Comparison of ENCODE assay signal across 27 cellular contexts in genomic region chr6:108419934-108420609, GRCh38.
"Had no signal": no experiment of that assay in that cellular context is flagged by ENCODE, and none has a peak within 500 bp of the region (broad histone marks: within the 10 kb centered on the region; RNA-seq: fewer than 3 reads in every experiment).

No MANE protein-coding gene starts in this region.

- ATAC-seq: activated CD8-positive, alpha-beta T cell treated with anti-CD3 and anti-CD28 coated beads for 36 hours; activated T-cell treated with anti-CD3 and anti-CD28 coated beads, Interleukin-2, amount 50 U/mL, for 4 hours; activated T-helper 17 cell treated with anti-CD3 and anti-CD28 coated beads, Interleukin-2, amount 50 U/mL, for 72 hours; sciatic nerve; stimulated activated effector memory CD8-positive, alpha-beta T cell treated with anti-CD3 and anti-CD28 coated beads, Interleukin-12 subunit alpha, Interleukin-12 subunit beta, amount 100 ng/mL, for 72 hours had no signal

- H3K4me1 ChIP-seq: esophagus squamous epithelium, left ventricle myocardium inferior had no signal

- H3K9me3 ChIP-seq: esophagus squamous epithelium, neutrophil, thoracic aorta had no signal

- H3K4me3 Mint-ChIP-seq: activated CD8-positive, alpha-beta T cell treated with anti-CD3 and anti-CD28 coated beads for 36 hours; activated T-cell treated with anti-CD3 and anti-CD28 coated beads, Interleukin-2, amount 50 U/mL, for 4 hours; activated T-helper 17 cell treated with anti-CD3 and anti-CD28 coated beads, Interleukin-2, amount 50 U/mL, for 72 hours; endodermal cell; nephron progenitor cell; stimulated activated effector memory CD8-positive, alpha-beta T cell treated with anti-CD3 and anti-CD28 coated beads, Interleukin-12 subunit alpha, Interleukin-12 subunit beta, amount 100 ng/mL, for 72 hours; stimulated activated naive CD8-positive, alpha-beta T cell treated with anti-CD3 and anti-CD28 coated beads, Interleukin-15, Interleukin-2, amounts not matched to agents 100 ng/mL and 50 ng/mL, for 24 hours had no signal

- H3K27ac ChIP-seq: brain microvascular endothelial cell, esophagus squamous epithelium, left ventricle myocardium inferior, neutrophil, skin epidermis, thoracic aorta had no signal

- DNase-seq: activated CD4-positive, alpha-beta T cell treated with anti-CD3 and anti-CD28 coated beads, Interleukin-2, amount 50 U/mL, for 1 hour; activated CD8-positive, alpha-beta T cell treated with anti-CD3 and anti-CD28 coated beads for 36 hours; activated gamma-delta T cell treated with Interleukin-2 at 50 U/mL for 16 hours; activated naive CD4-positive, alpha-beta T cell treated with anti-CD3 and anti-CD28 coated beads, Interleukin-2, amount 50 U/mL, for 16 hours; activated T-cell treated with anti-CD3 and anti-CD28 coated beads, Interleukin-2, amount 50 U/mL, for 4 hours; amniotic stem cell; brain microvascular endothelial cell; cortex of kidney; endodermal cell; esophagus squamous epithelium; foreskin melanocyte; left ventricle myocardium inferior; nephron progenitor cell; stimulated activated CD4-positive, alpha-beta T cell treated with anti-CD3 and anti-CD28 coated beads, Interleukin-4, amount 100 ng/mL, for 24 hours; T1000; trophoblast cell had no signal

- H3K27me3 ChIP-seq: brain microvascular endothelial cell, esophagus squamous epithelium, neutrophil had no signal

- H3K36me3 Mint-ChIP-seq: stimulated activated effector memory CD8-positive, alpha-beta T cell treated with anti-CD3 and anti-CD28 coated beads, Interleukin-12 subunit alpha, Interleukin-12 subunit beta, amount 100 ng/mL, for 72 hours had no signal

- H3K27ac Mint-ChIP-seq: activated CD8-positive, alpha-beta T cell treated with anti-CD3 and anti-CD28 coated beads for 36 hours; activated T-helper 17 cell treated with anti-CD3 and anti-CD28 coated beads, Interleukin-2, amount 50 U/mL, for 72 hours; endodermal cell; nephron progenitor cell; progenitor cell of endocrine pancreas; stimulated activated effector memory CD8-positive, alpha-beta T cell treated with anti-CD3 and anti-CD28 coated beads, Interleukin-12 subunit alpha, Interleukin-12 subunit beta, amount 100 ng/mL, for 72 hours; stimulated activated naive CD8-positive, alpha-beta T cell treated with anti-CD3 and anti-CD28 coated beads, Interleukin-15, Interleukin-2, amounts not matched to agents 100 ng/mL and 50 ng/mL, for 24 hours had no signal

- H3K4me1 Mint-ChIP-seq: activated T-helper 17 cell treated with anti-CD3 and anti-CD28 coated beads, Interleukin-2, amount 50 U/mL, for 72 hours; nephron progenitor cell; stimulated activated effector memory CD8-positive, alpha-beta T cell treated with anti-CD3 and anti-CD28 coated beads, Interleukin-12 subunit alpha, Interleukin-12 subunit beta, amount 100 ng/mL, for 72 hours had no signal

- H3K4me3 ChIP-seq: esophagus squamous epithelium, left ventricle myocardium inferior, lung, skin epidermis, thoracic aorta had no signal

- FAIRE-seq: astrocyte, urothelium cell line had no signal

- H3K36me3 ChIP-seq: brain microvascular endothelial cell, esophagus squamous epithelium, left ventricle myocardium inferior, neutrophil, thoracic aorta had no signal

- H3K27me3 Mint-ChIP-seq: activated CD8-positive, alpha-beta T cell treated with anti-CD3 and anti-CD28 coated beads for 36 hours; activated T-helper 17 cell treated with anti-CD3 and anti-CD28 coated beads, Interleukin-2, amount 50 U/mL, for 72 hours; progenitor cell of endocrine pancreas; stimulated activated naive CD8-positive, alpha-beta T cell treated with anti-CD3 and anti-CD28 coated beads, Interleukin-15, Interleukin-2, amounts not matched to agents 100 ng/mL and 50 ng/mL, for 24 hours had no signal

- H3K9me3 Mint-ChIP-seq: activated T-cell treated with anti-CD3 and anti-CD28 coated beads, Interleukin-2, amount 50 U/mL, for 4 hours; activated T-helper 17 cell treated with anti-CD3 and anti-CD28 coated beads, Interleukin-2, amount 50 U/mL, for 72 hours; stimulated activated naive CD8-positive, alpha-beta T cell treated with anti-CD3 and anti-CD28 coated beads, Interleukin-15, Interleukin-2, amounts not matched to agents 100 ng/mL and 50 ng/mL, for 24 hours had no signal
